In the genomic region with DNA sequence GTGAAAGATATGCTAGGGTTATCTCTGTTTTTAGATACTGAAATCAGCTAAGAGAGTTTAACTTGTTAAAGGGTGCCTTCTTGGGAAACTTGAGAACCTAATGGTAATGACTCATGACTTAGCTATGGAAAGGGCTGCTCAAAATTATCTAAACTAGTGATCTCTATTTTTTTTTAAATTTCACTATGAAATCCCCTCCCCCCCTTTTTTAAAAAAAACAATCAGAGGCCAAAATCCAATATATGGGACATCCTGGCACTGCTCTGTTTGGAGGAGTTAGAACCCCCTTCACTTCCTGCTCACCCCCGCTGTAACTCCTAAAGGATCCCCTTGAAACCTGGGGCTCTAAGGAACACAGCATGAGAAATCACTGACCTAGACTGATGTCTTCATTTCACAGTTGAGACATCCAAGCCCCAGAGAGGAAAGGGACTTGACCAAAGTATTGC, we compare ENCODE assay signal across 2 cellular contexts.
TF ChIP-seq lines count a peak whose summit lies in the region.

No MANE protein-coding gene starts in this region.

TF ChIP-seq in IMR-90, 13 proteins besides CTCF, POLR2A, EP300 and RAD21:
- TF ChIP-seq, protein P1, sequence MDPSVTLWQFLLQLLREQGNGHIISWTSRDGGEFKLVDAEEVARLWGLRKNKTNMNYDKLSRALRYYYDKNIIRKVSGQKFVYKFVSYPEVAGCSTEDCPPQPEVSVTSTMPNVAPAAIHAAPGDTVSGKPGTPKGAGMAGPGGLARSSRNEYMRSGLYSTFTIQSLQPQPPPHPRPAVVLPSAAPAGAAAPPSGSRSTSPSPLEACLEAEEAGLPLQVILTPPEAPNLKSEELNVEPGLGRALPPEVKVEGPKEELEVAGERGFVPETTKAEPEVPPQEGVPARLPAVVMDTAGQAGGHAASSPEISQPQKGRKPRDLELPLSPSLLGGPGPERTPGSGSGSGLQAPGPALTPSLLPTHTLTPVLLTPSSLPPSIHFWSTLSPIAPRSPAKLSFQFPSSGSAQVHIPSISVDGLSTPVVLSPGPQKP (IDR thresholded peaks at IDR 0.05; ENCODE audit: borderline replicate concordance, low read depth, low read length): no peak
- TF ChIP-seq NFE2L2 (IDR thresholded peaks at IDR 0.05; ENCODE audit: low read depth, low read length) (no peak), FOS (IDR thresholded peaks at IDR 0.05; ENCODE audit: low read depth, low read length) (peak; percentile 59; the same call in 1 of the 2 replicates), BHLHE40 (IDR thresholded peaks at IDR 0.05; ENCODE audit: low read depth, low read length) (no peak)
TF ChIP-seq in IMR-90: peak in this region for 1.

TF ChIP-seq in GM12878, 131 proteins besides CTCF, POLR2A, EP300 and RAD21:
- TF ChIP-seq RBBP5 (conservative IDR thresholded peaks at IDR 0.05): no peak
- no peak for TF ChIP-seq ZBED1 (IDR thresholded peaks at IDR 0.05; ENCODE audit: borderline replicate concordance)
- no peak for TF ChIP-seq ATF7 (IDR thresholded peaks at IDR 0.05; ENCODE audit: low read depth)
